ENCODE assay signal across 26 cellular contexts in genomic region chr11:118286545-118286944, GRCh38. TPM values are rescaled to one million over a fixed set of nuclear protein-coding genes. Genes with fewer than 3 reads are reported as not detected.
"Had no signal": no experiment of that assay in that cellular context is flagged by ENCODE, and none has a peak within 500 bp of the region (broad histone marks: within the 10 kb centered on the region; RNA-seq: fewer than 3 reads in every experiment).

No MANE protein-coding gene starts in this region.

- H3K4me3 Mint-ChIP-seq: activated B cell treated with CpG ODN at 0.5 μM for 24 hours; activated CD4-positive, alpha-beta T cell treated with anti-CD3 and anti-CD28 coated beads, Interleukin-2, amount 10 ng/mL, durations not matched to agents 24 days and 14 days; activated CD8-positive, alpha-beta memory T cell treated with anti-CD3 and anti-CD28 coated beads, Interleukin-2, amount 10 ng/mL, durations not matched to agents 7 days and 5 days; activated naive CD4-positive, alpha-beta T cell treated with anti-CD3 and anti-CD28 coated beads, Interleukin-2, amount 10 ng/mL, durations not matched to agents 7 days and 5 days; activated T-helper 17 cell treated with anti-CD3 and anti-CD28 coated beads, Interleukin-2, amount 50 U/mL, for 72 hours; brain; central memory CD8-positive, alpha-beta T cell; T-helper 17 cell had no signal

- ATAC-seq: activated CD8-positive, alpha-beta memory T cell treated with anti-CD3 and anti-CD28 coated beads, Interleukin-2, amount 10 ng/mL, durations not matched to agents 7 days and 5 days; activated T-helper 17 cell treated with anti-CD3 and anti-CD28 coated beads, Interleukin-2, amount 50 U/mL, for 72 hours; T-helper 17 cell had no signal

- H3K4me1 Mint-ChIP-seq: brain had no signal

- H3K9me3 Mint-ChIP-seq: activated B cell treated with CpG ODN at 0.5 μM for 24 hours; activated T-helper 17 cell treated with anti-CD3 and anti-CD28 coated beads, Interleukin-2, amount 50 U/mL, for 72 hours; central memory CD8-positive, alpha-beta T cell had no signal

- H3K36me3 Mint-ChIP-seq: brain had no signal

- H3K27ac Mint-ChIP-seq: activated B cell treated with CpG ODN at 0.5 μM for 24 hours; activated CD8-positive, alpha-beta memory T cell treated with anti-CD3 and anti-CD28 coated beads, Interleukin-2, amount 10 ng/mL, durations not matched to agents 7 days and 5 days; activated naive CD4-positive, alpha-beta T cell treated with anti-CD3 and anti-CD28 coated beads, Interleukin-2, amount 10 ng/mL, durations not matched to agents 7 days and 5 days; activated T-helper 17 cell treated with anti-CD3 and anti-CD28 coated beads, Interleukin-2, amount 50 U/mL, for 72 hours; brain; T-helper 17 cell had no signal

- H3K27me3 Mint-ChIP-seq: activated CD4-positive, alpha-beta T cell treated with anti-CD3 and anti-CD28 coated beads, Interleukin-2, amount 10 ng/mL, durations not matched to agents 24 days and 14 days; activated CD8-positive, alpha-beta memory T cell treated with anti-CD3 and anti-CD28 coated beads, Interleukin-2, amount 10 ng/mL, durations not matched to agents 7 days and 5 days; activated naive CD4-positive, alpha-beta T cell treated with anti-CD3 and anti-CD28 coated beads, Interleukin-2, amount 10 ng/mL, durations not matched to agents 7 days and 5 days; activated T-helper 17 cell treated with anti-CD3 and anti-CD28 coated beads, Interleukin-2, amount 50 U/mL, for 72 hours; central memory CD8-positive, alpha-beta T cell; T-helper 17 cell had no signal

- DNase-seq: activated B cell treated with CpG ODN at 0.5 μM for 24 hours; activated CD4-positive, alpha-beta T cell treated with anti-CD3 and anti-CD28 coated beads for 1 hour; activated CD4-positive, alpha-beta T cell treated with anti-CD3 and anti-CD28 coated beads, Interleukin-2, amount 10 ng/mL, durations not matched to agents 24 days and 14 days; activated CD4-positive, alpha-beta T cell treated with anti-CD3 and anti-CD28 coated beads, Interleukin-2, amount 50 U/mL, for 48 hours; activated CD8-positive, alpha-beta memory T cell treated with anti-CD3 and anti-CD28 coated beads, Interleukin-2, amount 10 ng/mL, durations not matched to agents 7 days and 5 days; activated gamma-delta T cell; activated naive CD4-positive, alpha-beta T cell treated with anti-CD3 and anti-CD28 coated beads, Interleukin-2, amount 10 ng/mL, durations not matched to agents 7 days and 5 days; activated T-cell treated with anti-CD3 and anti-CD28 coated beads, Interleukin-2, amount 50 U/mL, for 4 hours; amygdala; MM.1S; NCI-H1105; NCI-H1436; NCI-H1694 treated with DMSO at 0.1 percent for 48 hours; NCI-H2029 treated with DMSO at 0.1 percent for 48 hours; NCI-H510A treated with DMSO at 0.1 percent for 48 hours; NCI-H69; NK-92 treated with Interleukin-12 subunit alpha and Interleukin-12 subunit beta, amount 100 ng/mL, for 24 hours; OCI-M1; SHP77 treated with DMSO at 0.1 percent for 48 hours; T-helper 17 cell; T-helper 9 cell had no signal

RNA-seq across cellular contexts. Expression of gene CD3E, which starts 18.0 kb away (rescaled TPM):
- total RNA-seq: astrocyte, SK-MEL-5 had no signal

RNA-seq across cellular contexts. Expression of gene MPZL2, which starts 22.4 kb away (rescaled TPM):
- total RNA-seq: activated B cell treated with CpG ODN at 0.5 μM for 24 hours had no signal

RNA-seq across cellular contexts. Expression of gene MPZL3, which starts 34.4 kb away (rescaled TPM):
- total RNA-seq: SK-MEL-5 had no signal

RNA-seq across cellular contexts. Expression of gene CD3D, which starts 56.0 kb away (rescaled TPM):
- total RNA-seq: SK-MEL-5 had no signal

RNA-seq across cellular contexts. Expression of gene CD3G, which starts 57.6 kb away (rescaled TPM):
- total RNA-seq: activated B cell treated with CpG ODN at 0.5 μM for 24 hours, astrocyte, SK-MEL-5 had no signal
